In the genomic region with DNA sequence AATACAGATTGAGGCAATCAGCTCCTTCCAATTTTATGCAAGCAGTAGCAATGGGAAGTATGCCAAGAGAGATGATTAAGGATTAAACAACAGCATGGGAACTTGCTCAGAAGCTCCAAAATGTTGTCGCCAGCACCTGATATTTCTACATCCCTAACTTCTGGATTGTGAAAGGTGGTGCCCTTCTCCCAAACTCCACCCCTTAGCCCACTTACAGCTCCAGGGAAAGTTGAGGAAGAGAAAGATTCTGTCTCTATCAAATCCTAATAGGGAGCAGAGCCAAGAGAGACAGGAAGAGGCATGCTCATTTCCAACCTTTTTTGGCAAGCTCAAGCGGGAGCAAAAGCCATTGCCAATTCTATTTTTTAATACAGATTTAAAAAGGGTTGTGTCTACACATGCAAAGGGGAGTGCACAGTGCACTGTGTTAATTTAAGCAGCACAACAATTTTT, we compare ENCODE assay signal across 10 cellular contexts.
DNase-seq lines count a peak whose midpoint lies in the region; ATAC-seq lines count a peak whose summit lies in the region.
"Had no signal": no experiment of that assay in that cellular context is flagged by ENCODE, and none has a peak within 500 bp of the region (broad histone marks: within the 10 kb centered on the region; RNA-seq: fewer than 3 reads in every experiment).

No MANE protein-coding gene starts in this region.

- ATAC-seq in HG02759 (IDR thresholded peaks at IDR 0.05; ENCODE audit: unreplicated experiment) = no peak
- ATAC-seq: activated CD8-positive, alpha-beta T cell treated with anti-CD3 and anti-CD28 coated beads for 36 hours had no signal

- peak; percentile 13 for DNase-seq in Ammon's horn (ENCODE audit: low spot score)
- DNase-seq in NCI-H1105 (lab: John Stamatoyannopoulos, UW) = peak; percentile 60
- peak; percentile 54 to 80 for DNase-seq in cerebellar nuclear complex (lab: John Stamatoyannopoulos, UW)
- peak; percentile 61 to 78 for DNase-seq in lung microvascular endothelial cell (ENCODE audit: low read depth in 2 of 2)
- DNase-seq in NK-92 treated with Interleukin-12 subunit alpha and Interleukin-12 subunit beta, amount 100 ng/mL, for 24 hours (lab: John Stamatoyannopoulos, UW) = no peak
- DNase-seq in medulla oblongata (ENCODE audit: extremely low spot score) = no peak
- no peak for DNase-seq in putamen (ENCODE audit: low spot score)
- DNase-seq: activated CD8-positive, alpha-beta T cell treated with anti-CD3 and anti-CD28 coated beads for 36 hours; DND-41 had no signal

Comparison
In these comparisons a context has a peak if more than half of its experiments do, and no peak if none do; other contexts are left out.
1. DNase-seq: peak in Ammon's horn (single experiment), NCI-H1105 (single experiment), cerebellar nuclear complex (2 of 2) and lung microvascular endothelial cell (2 of 2); none in NK-92 treated with Interleukin-12 subunit alpha and Interleukin-12 subunit beta, amount 100 ng/mL, for 24 hours (single experiment), medulla oblongata (single experiment) and putamen (single experiment).